In the genomic region with DNA sequence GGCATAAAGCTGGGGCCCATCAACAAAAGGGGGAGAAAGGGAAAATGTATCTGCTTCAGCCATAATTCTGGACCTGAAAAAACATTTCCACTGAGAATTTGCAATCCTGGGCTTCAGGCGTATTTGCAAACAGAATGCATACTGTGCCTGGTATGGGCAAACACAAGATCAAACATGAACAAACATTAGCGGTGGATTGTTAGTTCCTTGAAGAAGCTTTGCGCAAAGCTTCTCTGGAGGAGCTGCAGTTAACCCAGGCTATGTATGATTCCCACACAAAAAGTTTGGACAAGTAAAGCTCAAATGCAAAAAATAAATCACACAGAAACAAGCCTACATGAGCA, we compare ENCODE assay signal across 19 cellular contexts. TPM values are rescaled to one million over a fixed set of nuclear protein-coding genes. Genes with fewer than 3 reads are reported as not detected.
DNase-seq lines count a peak whose midpoint lies in the region; ATAC-seq and TF ChIP-seq lines count a peak whose summit lies in the region.
"Had no signal": no experiment of that assay in that cellular context is flagged by ENCODE, and none has a peak within 500 bp of the region (broad histone marks: within the 10 kb centered on the region; RNA-seq: fewer than 3 reads in every experiment).

No MANE protein-coding gene starts in this region.

- H3K27ac ChIP-seq in endodermal cell (ENCODE audit: low read depth, low read length) (no peak overlapping the region), smooth muscle cell (ENCODE audit: low read depth) (no peak overlapping the region)
- H3K27ac ChIP-seq: BLaER1 treated with 17β-estradiol and CSF1 and Interleukin-3, amounts not matched to agents 10 nM and 100 nM; SK-N-MC had no signal

- H3K4me3 Mint-ChIP-seq in endodermal cell: peak overlapping the region; percentile 10

- H4K20me1 ChIP-seq in smooth muscle cell (ENCODE audit: low read depth): no peaks in the 10 kb centered on the region
- H4K20me1 ChIP-seq: BLaER1 treated with 17β-estradiol and CSF1 and Interleukin-3, amounts not matched to agents 10 nM and 100 nM had no signal

- DNase-seq in SIG-M5 treated with dmso at 0.1 percent for 504 hours (lab: John Stamatoyannopoulos, UW; ENCODE audit: unreplicated experiment): peak; percentile 30
- DNase-seq in SIG-M5 (lab: John Stamatoyannopoulos, UW): no peak
- peak; percentile 40 for DNase-seq in NCI-H69 (lab: John Stamatoyannopoulos, UW)
- no peak for DNase-seq in endodermal cell
- no peak for DNase-seq in smooth muscle cell (lab: John Stamatoyannopoulos, UW; ENCODE audit: unreplicated experiment)
- no peak for DNase-seq in hippocampal formation (lab: John Stamatoyannopoulos, UW)
- DNase-seq in cerebellum (ENCODE audit: low spot score): no peak
- DNase-seq: GF-D8, H7, IMR-90, Karpas-422, MG63, NCI-H1092, NCI-H1694, NCI-H748 treated with DMSO at 0.1 percent for 48 hours, OCI-M1 had no signal

- 69 to 80% methylated on average over 3 of the region's 3 CpGs for WGBS in endodermal cell (ENCODE audit: insufficient coverage in 1 of 2, insufficient read length in 1 of 2), 2 experiments
- WGBS in smooth muscle cell (ENCODE audit: low lambda C conversion rate): 61% methylated on average over 3 of the region's 3 CpGs

- TF ChIP-seq CTCF in endodermal cell (conservative IDR thresholded peaks at IDR 0.05): no peak
- TF ChIP-seq CTCF in smooth muscle cell (IDR thresholded peaks at IDR 0.05; ENCODE audit: borderline replicate concordance, insufficient read depth, poor library complexity, severe bottlenecking): no peak

- H3K9ac ChIP-seq in endodermal cell (ENCODE audit: extremely low read depth, low read length, poor library complexity, severe bottlenecking): no peak overlapping the region
- no peak overlapping the region for H3K9ac ChIP-seq in smooth muscle cell (ENCODE audit: low read depth)
- H3K9ac ChIP-seq: BLaER1 treated with 17β-estradiol and CSF1 and Interleukin-3, amounts not matched to agents 10 nM and 100 nM had no signal

- H3K4me3 ChIP-seq in endodermal cell (ENCODE audit: low read length) (no peak overlapping the region), smooth muscle cell (no peak overlapping the region)
- H3K4me3 ChIP-seq: BLaER1 treated with 17β-estradiol and CSF1 and Interleukin-3, amounts not matched to agents 10 nM and 100 nM; MG63; SK-N-MC had no signal

- H3K27me3 ChIP-seq in endodermal cell (ENCODE audit: control insufficient read depth, insufficient read depth, low read length, poor library complexity, severe bottlenecking) (no peaks in the 10 kb centered on the region), smooth muscle cell (ENCODE audit: low read depth) (no peaks in the 10 kb centered on the region)
- H3K27me3 ChIP-seq: BLaER1 treated with 17β-estradiol and CSF1 and Interleukin-3, amounts not matched to agents 10 nM and 100 nM; MG63 had no signal

- H3K4me2 ChIP-seq in smooth muscle cell: no peak overlapping the region
- H3K4me2 ChIP-seq: BLaER1 treated with 17β-estradiol and CSF1 and Interleukin-3, amounts not matched to agents 10 nM and 100 nM had no signal

- peaks cover 31% of the 10 kb centered on the region for H3K4me1 Mint-ChIP-seq in endodermal cell

- H3K9me3 ChIP-seq in endodermal cell (ENCODE audit: control insufficient read depth, low read length): no peaks in the 10 kb centered on the region
- H3K9me3 ChIP-seq in smooth muscle cell (replicated peaks; ENCODE audit: low read depth): no peaks in the 10 kb centered on the region
- H3K9me3 ChIP-seq: BLaER1 treated with 17β-estradiol and CSF1 and Interleukin-3, amounts not matched to agents 10 nM and 100 nM; MG63 had no signal

- H3K27ac Mint-ChIP-seq in endodermal cell: peak overlapping the region; percentile 90

- H3K79me2 ChIP-seq in smooth muscle cell (ENCODE audit: low read depth): no peaks in the 10 kb centered on the region

- H3K4me1 ChIP-seq in endodermal cell (ENCODE audit: control insufficient read depth, insufficient read depth, low read length): peaks cover 9% of the 10 kb centered on the region
- H3K4me1 ChIP-seq in smooth muscle cell (ENCODE audit: low read depth): no peaks in the 10 kb centered on the region

- no peaks in the 10 kb centered on the region for H3K9me3 Mint-ChIP-seq in endodermal cell

- no peaks in the 10 kb centered on the region for H3F3A ChIP-seq in smooth muscle cell (ENCODE audit: low read depth)

- ATAC-seq in GM18909 (IDR thresholded peaks at IDR 0.05; ENCODE audit: poor library complexity, unreplicated experiment): no peak

- H3K36me3 ChIP-seq in endodermal cell (ENCODE audit: control insufficient read depth, insufficient read depth, low read length): no peaks in the 10 kb centered on the region
- no peaks in the 10 kb centered on the region for H3K36me3 ChIP-seq in smooth muscle cell (ENCODE audit: low read depth)
- H3K36me3 ChIP-seq: BLaER1 treated with 17β-estradiol and CSF1 and Interleukin-3, amounts not matched to agents 10 nM and 100 nM; MG63 had no signal

- peaks cover 3% of the 10 kb centered on the region for H3K27me3 Mint-ChIP-seq in endodermal cell (ENCODE audit: insufficient read depth)

- no peaks in the 10 kb centered on the region for H3K36me3 Mint-ChIP-seq in endodermal cell (ENCODE audit: low read depth)

- H2AFZ ChIP-seq in smooth muscle cell (ENCODE audit: low read depth): peak overlapping the region; percentile 76

RNA-seq across cellular contexts. Expression of gene HILPDA, which starts 20.4 kb away (rescaled TPM):
- 10 to 100 TPM; 26.5 to 37.9 TPM for total RNA-seq in endodermal cell
- 46.2 TPM for polyA plus RNA-seq in endodermal cell (2013, experiment 1 of 2)
- polyA plus RNA-seq in endodermal cell (2013, experiment 2 of 2): 41.3 TPM
- 37.5 and 45.1 TPM in 2 replicates for total RNA-seq in smooth muscle cell
- polyA plus RNA-seq in smooth muscle cell: 90.2 and 109 TPM in 2 replicates
- total RNA-seq in cerebellum: 33.6 TPM

RNA-seq across cellular contexts. Expression of gene IMPDH1, which starts 25.5 kb away (rescaled TPM):
- 10 to 100 TPM; 13.4 to 16.5 TPM for total RNA-seq in endodermal cell
- polyA plus RNA-seq in endodermal cell (2013, experiment 1 of 2): 29.3 TPM
- polyA plus RNA-seq in endodermal cell (2013, experiment 2 of 2): 25.0 TPM
- 48.4 and 56.0 TPM in 2 replicates for total RNA-seq in smooth muscle cell
- polyA plus RNA-seq in smooth muscle cell: 99.4 and 129 TPM in 2 replicates
- 38.3 TPM for total RNA-seq in cerebellum

RNA-seq across cellular contexts. Expression of gene METTL2B, which starts 41.3 kb away (rescaled TPM):
- total RNA-seq in endodermal cell: 10 to 100 TPM; 39.8 to 50.5 TPM
- 26.7 TPM for polyA plus RNA-seq in endodermal cell (2013, experiment 1 of 2)
- 25.5 TPM for polyA plus RNA-seq in endodermal cell (2013, experiment 2 of 2)
- total RNA-seq in smooth muscle cell: 25.7 and 28.9 TPM in 2 replicates
- 11.9 and 13.1 TPM in 2 replicates for polyA plus RNA-seq in smooth muscle cell
- 38.0 TPM for total RNA-seq in cerebellum

Comparison
In these comparisons a context has a peak if more than half of its experiments do, and no peak if none do; other contexts are left out.
1. DNase-seq: peak in SIG-M5 treated with dmso at 0.1 percent for 504 hours (single experiment) and NCI-H69 (single experiment); none in SIG-M5 (single experiment), endodermal cell (single experiment), smooth muscle cell (single experiment), hippocampal formation (0 of 2) and cerebellum (single experiment).